ENCODE assay signal across 12 cellular contexts in genomic region chr1:223001653-223002634, GRCh38.
A peak's percentile ranks its signal among the peaks of the same experiment; 100 is the strongest.
DNase-seq lines count a peak whose midpoint lies in the region; ATAC-seq and TF ChIP-seq lines count a peak whose summit lies in the region.
"Had no signal": no experiment of that assay in that cellular context is flagged by ENCODE, and none has a peak within 500 bp of the region (broad histone marks: within the 10 kb centered on the region; RNA-seq: fewer than 3 reads in every experiment).

No MANE protein-coding gene starts in this region.

- no peak for TF ChIP-seq POLR2A in suprapubic skin (IDR thresholded peaks at IDR 0.05)

- peak; percentile 84 for ATAC-seq in SK-N-SH treated with all-trans-retinoic acid at 6 μM for 48 hours
- ATAC-seq: activated CD4-positive, CD25-positive, alpha-beta regulatory T cell treated with anti-CD3 and anti-CD28 coated beads, Interleukin-2, amount 50 U/mL, for 24 hours had no signal

- POLR2A ChIA-PET in AG04449 (lab: Yijun Ruan, JAX): no interaction called here

- H3K4me3 ChIP-seq in AG04449 (ENCODE audit: low read depth, low read length) (no peak overlapping the region), fibroblast of pulmonary artery (replicated peaks; ENCODE audit: low read depth, low read length) (no peak overlapping the region), suprapubic skin (no peak overlapping the region)
- H3K4me3 ChIP-seq: left ventricle myocardium inferior had no signal

- peaks cover 32% of the 10 kb centered on the region for H3K36me3 ChIP-seq in suprapubic skin

- H3K27ac ChIP-seq in suprapubic skin: no peak overlapping the region
- H3K27ac ChIP-seq: KMS-11, left ventricle myocardium inferior had no signal

- H3K9me3 ChIP-seq in suprapubic skin: no peaks in the 10 kb centered on the region
- H3K9me3 ChIP-seq: left ventricle myocardium inferior had no signal

- no peaks in the 10 kb centered on the region for H3K27me3 ChIP-seq in suprapubic skin

- no peak for TF ChIP-seq EP300 in suprapubic skin (IDR thresholded peaks at IDR 0.05)

- DNase-seq in AG04449 (ENCODE audit: low read depth, low spot score) (no peak), HT-29 (ENCODE audit: low spot score) (peak; percentile 48), fibroblast of pulmonary artery (ENCODE audit: low read depth) (no peak), NCI-H187 (lab: John Stamatoyannopoulos, UW) (no peak), germinal center (ENCODE audit: low spot score) (no peak), suprapubic skin (ENCODE audit: low spot score in 2 of 2) (no peak)
- no peak for DNase-seq in stimulated activated CD4-positive, alpha-beta T cell treated with anti-CD3 and anti-CD28 coated beads, Interleukin-4, amount 100 ng/mL, for 1 hour
- DNase-seq: CD4-positive, alpha-beta T cell; left ventricle myocardium inferior had no signal

- TF ChIP-seq CTCF in AG04449 (IDR thresholded peaks at IDR 0.05; ENCODE audit: insufficient read depth, low read length, missing control alignments) (peak; percentile 31), fibroblast of pulmonary artery (IDR thresholded peaks at IDR 0.05; ENCODE audit: low read length, missing control alignments) (peak; percentile 35), suprapubic skin (IDR thresholded peaks at IDR 0.05) (no peak)

- CTCF ChIA-PET in AG04449 (lab: Yijun Ruan, JAX): interaction anchor here (0.9 to 1.5 kb wide), 2 partner anchors 9 to 205 kb away, joined by 3 to 6 read pairs; no protein-coding TSS in a partner anchor

- peaks cover 5% of the 10 kb centered on the region for H3K4me1 ChIP-seq in suprapubic skin

- 83% methylated on average over 9 of the region's 9 CpGs for WGBS in suprapubic skin

TF ChIP-seq in SK-N-SH treated with all-trans-retinoic acid at 6 μM for 48 hours, 23 proteins besides CTCF, POLR2A, EP300 and RAD21:
- TF ChIP-seq ZNF70 (CRISPR knock-in tag; IDR thresholded peaks at IDR 0.05): no peak
- TF ChIP-seq ZNF8 (CRISPR knock-in tag; IDR thresholded peaks at IDR 0.05): no peak
- no peak for TF ChIP-seq ARNTL (CRISPR knock-in tag; IDR thresholded peaks at IDR 0.05; ENCODE audit: borderline replicate concordance, low read depth)
- no peak for TF ChIP-seq ZFP3 (CRISPR knock-in tag; IDR thresholded peaks at IDR 0.05)
- no peak for TF ChIP-seq OSR1 (CRISPR knock-in tag; IDR thresholded peaks at IDR 0.05)
- TF ChIP-seq ISL1 (CRISPR knock-in tag; IDR thresholded peaks at IDR 0.05): no peak
- TF ChIP-seq CREB5 (CRISPR knock-in tag; IDR thresholded peaks at IDR 0.05; ENCODE audit: low read depth): no peak
- TF ChIP-seq SNAI2 (CRISPR knock-in tag; IDR thresholded peaks at IDR 0.05): no peak
- no peak for TF ChIP-seq ZNF565 (CRISPR knock-in tag; conservative IDR thresholded peaks at IDR 0.05; ENCODE audit: low read depth)
- no peak for TF ChIP-seq CSRNP3 (CRISPR knock-in tag; IDR thresholded peaks at IDR 0.05)
- TF ChIP-seq ZC3H10 (CRISPR knock-in tag; IDR thresholded peaks at IDR 0.05): no peak
- no peak for TF ChIP-seq POU6F1 (CRISPR knock-in tag; IDR thresholded peaks at IDR 0.05; ENCODE audit: borderline replicate concordance, low read depth)
- no peak for TF ChIP-seq BACH2 (CRISPR knock-in tag; IDR thresholded peaks at IDR 0.05; ENCODE audit: borderline replicate concordance)
- TF ChIP-seq GLIS3 (CRISPR knock-in tag; IDR thresholded peaks at IDR 0.05): no peak
- TF ChIP-seq ZFP30 (CRISPR knock-in tag; IDR thresholded peaks at IDR 0.05): no peak
- TF ChIP-seq RARB (CRISPR knock-in tag; IDR thresholded peaks at IDR 0.05): no peak
- TF ChIP-seq PATZ1 (CRISPR knock-in tag; IDR thresholded peaks at IDR 0.05; ENCODE audit: borderline replicate concordance): no peak

Comparison
In these comparisons a context has a peak if more than half of its experiments do, and no peak if none do; other contexts are left out.
1. CTCF ChIP-seq: peak in AG04449 (single experiment) and fibroblast of pulmonary artery (single experiment); none in suprapubic skin (0 of 2).